ENCODE assay signal across 1 cellular context in the genomic region with DNA sequence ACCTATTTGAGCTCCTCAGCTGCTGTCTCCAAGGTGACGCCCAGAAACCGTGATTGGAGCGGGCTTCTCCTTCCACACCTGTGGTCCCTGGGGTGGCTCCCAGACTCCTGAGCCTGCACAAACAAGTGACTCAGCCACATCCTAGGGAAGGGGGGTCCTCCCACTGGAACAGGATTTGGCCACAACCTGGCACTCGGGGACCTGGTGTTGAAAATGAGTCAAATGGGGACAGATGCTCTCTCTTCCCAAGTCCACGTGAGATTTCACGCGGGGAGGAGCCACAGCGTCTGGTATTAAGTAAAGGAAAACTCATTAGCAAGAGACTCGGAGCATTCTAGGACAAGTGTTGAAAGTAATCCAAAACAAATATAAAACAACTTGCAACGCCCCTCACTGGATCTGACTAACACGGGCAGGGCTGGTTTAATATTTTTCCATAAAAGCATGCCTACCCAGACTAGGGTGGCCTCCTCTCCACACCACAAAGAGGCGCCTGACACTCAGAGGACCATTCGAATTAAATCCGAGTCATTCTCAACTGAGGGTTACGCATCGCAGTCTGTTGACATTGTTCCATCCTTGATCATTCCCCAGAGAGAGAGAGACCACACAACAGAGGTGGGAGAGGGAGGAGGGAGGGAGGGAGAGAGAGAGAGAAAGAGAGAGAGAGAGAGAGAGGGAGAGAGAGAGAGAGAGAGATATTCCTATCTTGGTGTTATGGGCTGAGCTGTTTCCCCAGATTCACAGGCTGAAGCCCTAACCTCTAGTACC.
TF ChIP-seq lines count a peak whose summit lies in the region.

No MANE protein-coding gene starts in this region.

TF ChIP-seq in GM23338, 12 proteins besides CTCF, POLR2A, EP300 and RAD21 (continued from another document):
- TF ChIP-seq, protein P1, sequence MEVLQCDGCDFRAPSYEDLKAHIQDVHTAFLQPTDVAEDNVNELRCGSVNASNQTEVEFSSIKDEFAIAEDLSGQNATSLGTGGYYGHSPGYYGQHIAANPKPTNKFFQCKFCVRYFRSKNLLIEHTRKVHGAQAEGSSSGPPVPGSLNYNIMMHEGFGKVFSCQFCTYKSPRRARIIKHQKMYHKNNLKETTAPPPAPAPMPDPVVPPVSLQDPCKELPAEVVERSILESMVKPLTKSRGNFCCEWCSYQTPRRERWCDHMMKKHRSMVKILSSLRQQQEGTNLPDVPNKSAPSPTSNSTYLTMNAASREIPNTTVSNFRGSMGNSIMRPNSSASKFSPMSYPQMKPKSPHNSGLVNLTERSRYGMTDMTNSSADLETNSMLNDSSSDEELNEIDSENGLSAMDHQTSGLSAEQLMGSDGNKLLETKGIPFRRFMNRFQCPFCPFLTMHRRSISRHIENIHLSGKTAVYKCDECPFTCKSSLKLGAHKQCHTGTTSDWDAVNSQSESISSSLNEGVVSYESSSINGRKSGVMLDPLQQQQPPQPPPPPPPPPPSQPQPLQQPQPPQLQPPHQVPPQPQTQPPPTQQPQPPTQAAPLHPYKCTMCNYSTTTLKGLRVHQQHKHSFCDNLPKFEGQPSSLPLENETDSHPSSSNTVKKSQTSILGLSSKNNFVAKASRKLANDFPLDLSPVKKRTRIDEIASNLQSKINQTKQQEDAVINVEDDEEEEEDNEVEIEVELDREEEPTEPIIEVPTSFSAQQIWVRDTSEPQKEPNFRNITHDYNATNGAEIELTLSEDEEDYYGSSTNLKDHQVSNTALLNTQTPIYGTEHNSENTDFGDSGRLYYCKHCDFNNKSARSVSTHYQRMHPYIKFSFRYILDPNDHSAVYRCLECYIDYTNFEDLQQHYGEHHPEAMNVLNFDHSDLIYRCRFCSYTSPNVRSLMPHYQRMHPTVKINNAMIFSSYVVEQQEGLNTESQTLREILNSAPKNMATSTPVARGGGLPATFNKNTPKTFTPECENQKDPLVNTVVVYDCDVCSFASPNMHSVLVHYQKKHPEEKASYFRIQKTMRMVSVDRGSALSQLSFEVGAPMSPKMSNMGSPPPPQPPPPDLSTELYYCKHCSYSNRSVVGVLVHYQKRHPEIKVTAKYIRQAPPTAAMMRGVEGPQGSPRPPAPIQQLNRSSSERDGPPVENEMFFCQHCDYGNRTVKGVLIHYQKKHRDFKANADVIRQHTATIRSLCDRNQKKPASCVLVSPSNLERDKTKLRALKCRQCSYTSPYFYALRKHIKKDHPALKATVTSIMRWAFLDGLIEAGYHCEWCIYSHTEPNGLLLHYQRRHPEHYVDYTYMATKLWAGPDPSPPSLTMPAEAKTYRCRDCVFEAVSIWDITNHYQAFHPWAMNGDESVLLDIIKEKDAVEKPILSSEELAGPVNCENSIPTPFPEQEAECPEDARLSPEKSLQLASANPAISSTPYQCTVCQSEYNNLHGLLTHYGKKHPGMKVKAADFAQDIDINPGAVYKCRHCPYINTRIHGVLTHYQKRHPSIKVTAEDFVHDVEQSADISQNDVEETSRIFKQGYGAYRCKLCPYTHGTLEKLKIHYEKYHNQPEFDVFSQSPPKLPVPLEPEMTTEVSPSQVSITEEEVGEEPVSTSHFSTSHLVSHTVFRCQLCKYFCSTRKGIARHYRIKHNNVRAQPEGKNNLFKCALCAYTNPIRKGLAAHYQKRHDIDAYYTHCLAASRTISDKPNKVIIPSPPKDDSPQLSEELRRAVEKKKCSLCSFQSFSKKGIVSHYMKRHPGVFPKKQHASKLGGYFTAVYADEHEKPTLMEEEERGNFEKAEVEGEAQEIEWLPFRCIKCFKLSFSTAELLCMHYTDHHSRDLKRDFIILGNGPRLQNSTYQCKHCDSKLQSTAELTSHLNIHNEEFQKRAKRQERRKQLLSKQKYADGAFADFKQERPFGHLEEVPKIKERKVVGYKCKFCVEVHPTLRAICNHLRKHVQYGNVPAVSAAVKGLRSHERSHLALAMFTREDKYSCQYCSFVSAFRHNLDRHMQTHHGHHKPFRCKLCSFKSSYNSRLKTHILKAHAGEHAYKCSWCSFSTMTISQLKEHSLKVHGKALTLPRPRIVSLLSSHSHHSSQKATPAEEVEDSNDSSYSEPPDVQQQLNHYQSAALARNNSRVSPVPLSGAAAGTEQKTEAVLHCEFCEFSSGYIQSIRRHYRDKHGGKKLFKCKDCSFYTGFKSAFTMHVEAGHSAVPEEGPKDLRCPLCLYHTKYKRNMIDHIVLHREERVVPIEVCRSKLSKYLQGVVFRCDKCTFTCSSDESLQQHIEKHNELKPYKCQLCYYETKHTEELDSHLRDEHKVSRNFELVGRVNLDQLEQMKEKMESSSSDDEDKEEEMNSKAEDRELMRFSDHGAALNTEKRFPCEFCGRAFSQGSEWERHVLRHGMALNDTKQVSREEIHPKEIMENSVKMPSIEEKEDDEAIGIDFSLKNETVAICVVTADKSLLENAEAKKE (CRISPR knock-in tag; IDR thresholded peaks at IDR 0.05), result no peak
- TF ChIP-seq EZH2phosphoT487 (IDR thresholded peaks at IDR 0.05; ENCODE audit: unreplicated experiment) (no peak), ZNF114 (CRISPR knock-in tag; IDR thresholded peaks at IDR 0.05) (no peak)
